In the genomic region with DNA sequence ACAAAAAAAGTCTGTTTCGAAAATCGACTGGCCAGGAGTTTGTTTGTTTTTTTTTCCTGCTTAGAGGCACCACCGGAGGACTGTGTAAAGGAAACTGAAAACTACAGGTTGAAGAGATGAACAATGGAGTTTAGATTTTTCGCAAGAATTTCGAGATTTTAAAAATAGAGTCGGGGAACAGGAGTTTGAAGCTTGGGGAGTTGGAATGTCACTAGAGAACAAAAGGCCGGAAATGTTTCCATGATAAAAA, we compare ENCODE assay signal across 8 cellular contexts. TPM values are rescaled to one million over a fixed set of nuclear protein-coding genes. Genes with fewer than 3 reads are reported as not detected.
DNase-seq lines count a peak whose midpoint lies in the region; ATAC-seq lines count a peak whose summit lies in the region.

No MANE protein-coding gene starts in this region.

- ATAC-seq in stimulated activated naive CD8-positive, alpha-beta T cell treated with anti-CD3 and anti-CD28 coated beads, Interleukin-15, amount 100 ng/mL, for 72 hours = no peak
- ATAC-seq in HG02678 (IDR thresholded peaks at IDR 0.05; ENCODE audit: unreplicated experiment) (no peak), GM19395 (IDR thresholded peaks at IDR 0.05; ENCODE audit: unreplicated experiment) (no peak)

- peaks cover 1% of the 10 kb centered on the region for H3K27me3 Mint-ChIP-seq in activated CD4-positive, alpha-beta memory T cell treated with anti-CD3 and anti-CD28 coated beads, Interleukin-2, amount 10 ng/mL, durations not matched to agents 7 days and 5 days
- H3K27me3 Mint-ChIP-seq in stimulated activated naive CD8-positive, alpha-beta T cell treated with anti-CD3 and anti-CD28 coated beads, Interleukin-15, amount 100 ng/mL, for 72 hours = peaks cover 3% of the 10 kb centered on the region

- POLR2A ChIA-PET in activated CD4-positive, alpha-beta memory T cell treated with anti-CD3 and anti-CD28 coated beads, Interleukin-2, amount 10 ng/mL, durations not matched to agents 7 days and 5 days (lab: Charles Lee) = interaction anchor here (1.1 to 2.4 kb wide), 4 partner anchors 10 to 45 kb away, joined by 4 to 24 read pairs (median 10); no protein-coding TSS in a partner anchor

- peak overlapping the region; percentile 91 for H3K27ac Mint-ChIP-seq in activated CD4-positive, alpha-beta memory T cell treated with anti-CD3 and anti-CD28 coated beads, Interleukin-2, amount 10 ng/mL, durations not matched to agents 7 days and 5 days
- peak overlapping the region; percentile 71 to 95 for H3K27ac Mint-ChIP-seq in stimulated activated naive CD8-positive, alpha-beta T cell treated with anti-CD3 and anti-CD28 coated beads, Interleukin-15, amount 100 ng/mL, for 72 hours

- H3K4me3 ChIP-seq in iPS-11a (ENCODE audit: low read depth, low read length) = peak overlapping the region; percentile 82

- peaks cover 46% of the 10 kb centered on the region for H3K4me1 Mint-ChIP-seq in activated CD4-positive, alpha-beta memory T cell treated with anti-CD3 and anti-CD28 coated beads, Interleukin-2, amount 10 ng/mL, durations not matched to agents 7 days and 5 days
- H3K4me1 Mint-ChIP-seq in stimulated activated naive CD8-positive, alpha-beta T cell treated with anti-CD3 and anti-CD28 coated beads, Interleukin-15, amount 100 ng/mL, for 72 hours = peaks cover 54% of the 10 kb centered on the region

- DNase-seq in NCI-H1105 treated with DMSO at 0.1 percent for 48 hours (lab: John Stamatoyannopoulos, UW) (peak; percentile 47), NCI-H1105 (lab: John Stamatoyannopoulos, UW) (no peak)
- no peak for DNase-seq in activated CD4-positive, alpha-beta memory T cell treated with anti-CD3 and anti-CD28 coated beads, Interleukin-2, amount 10 ng/mL, durations not matched to agents 7 days and 5 days
- no peak for DNase-seq in stimulated activated naive CD8-positive, alpha-beta T cell treated with anti-CD3 and anti-CD28 coated beads, Interleukin-15, amount 100 ng/mL, for 72 hours
- DNase-seq in activated CD4-positive, CD25-positive, alpha-beta regulatory T cell (lab: John Stamatoyannopoulos, UW) = no peak

- CTCF ChIA-PET in activated CD4-positive, alpha-beta memory T cell treated with anti-CD3 and anti-CD28 coated beads, Interleukin-2, amount 10 ng/mL, durations not matched to agents 7 days and 5 days (lab: Charles Lee) = interaction anchor here (1.0 to 2.7 kb wide), 5 partner anchors 9 to 138 kb away, joined by 3 to 17 read pairs (median 6); no protein-coding TSS in a partner anchor

- no peaks in the 10 kb centered on the region for H3K9me3 Mint-ChIP-seq in activated CD4-positive, alpha-beta memory T cell treated with anti-CD3 and anti-CD28 coated beads, Interleukin-2, amount 10 ng/mL, durations not matched to agents 7 days and 5 days
- H3K9me3 Mint-ChIP-seq in stimulated activated naive CD8-positive, alpha-beta T cell treated with anti-CD3 and anti-CD28 coated beads, Interleukin-15, amount 100 ng/mL, for 72 hours = no peaks in the 10 kb centered on the region

- H3K36me3 Mint-ChIP-seq in activated CD4-positive, alpha-beta memory T cell treated with anti-CD3 and anti-CD28 coated beads, Interleukin-2, amount 10 ng/mL, durations not matched to agents 7 days and 5 days (ENCODE audit: low read depth) = peaks cover under 1% of the 10 kb centered on the region

- peak overlapping the region; percentile 79 for H3K4me3 Mint-ChIP-seq in activated CD4-positive, alpha-beta memory T cell treated with anti-CD3 and anti-CD28 coated beads, Interleukin-2, amount 10 ng/mL, durations not matched to agents 7 days and 5 days
- H3K4me3 Mint-ChIP-seq in stimulated activated naive CD8-positive, alpha-beta T cell treated with anti-CD3 and anti-CD28 coated beads, Interleukin-15, amount 100 ng/mL, for 72 hours = peak overlapping the region; percentile 85 to 100

RNA-seq across cellular contexts. Expression of gene QKI, which starts 1.8 kb away (rescaled TPM):
- total RNA-seq in activated CD4-positive, alpha-beta memory T cell treated with anti-CD3 and anti-CD28 coated beads, Interleukin-2, amount 10 ng/mL, durations not matched to agents 7 days and 5 days = 10 to 100 TPM; 67.6 to 74.6 TPM
